Comparison of ENCODE assay signal across 13 cellular contexts in the genomic region with DNA sequence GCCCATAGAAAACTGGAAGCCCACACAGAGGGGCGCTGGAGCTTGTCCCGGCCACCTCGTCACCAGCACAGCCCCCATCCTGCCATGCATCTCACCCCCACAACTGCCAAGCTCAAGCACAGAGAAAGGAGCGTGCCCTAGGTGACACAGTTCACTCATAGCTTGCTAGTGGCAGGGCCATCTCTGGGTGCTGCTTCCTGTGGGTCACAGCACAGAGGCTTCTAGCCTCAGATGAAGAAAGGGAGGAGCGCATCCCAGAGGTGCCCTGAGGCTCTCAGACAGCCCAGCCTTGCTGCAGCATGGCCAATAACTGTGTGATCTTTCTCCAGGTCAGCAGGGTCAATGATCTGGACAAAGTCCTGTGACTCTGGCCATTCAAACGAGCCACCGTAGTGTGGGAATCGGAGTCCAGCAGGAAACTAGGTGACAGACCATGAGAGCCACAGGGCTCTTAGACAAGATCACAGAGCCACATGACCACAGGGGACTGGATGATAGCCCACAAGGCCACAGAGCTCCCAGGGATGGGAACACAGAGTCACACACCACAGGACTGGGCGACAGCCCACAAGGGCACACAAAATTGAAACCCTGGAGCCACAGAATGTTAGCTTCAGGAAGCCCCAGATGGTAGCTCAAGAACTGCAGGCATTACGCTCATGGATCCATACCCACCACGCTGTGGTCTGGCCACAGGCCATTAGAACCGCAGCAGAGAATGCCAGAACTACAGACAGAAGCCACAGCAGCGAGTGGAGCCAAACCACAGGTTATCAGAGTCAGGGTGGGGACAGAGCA. TPM values are rescaled to one million over a fixed set of nuclear protein-coding genes. Genes with fewer than 3 reads are reported as not detected.
DNase-seq lines count a peak whose midpoint lies in the region; ATAC-seq and TF ChIP-seq lines count a peak whose summit lies in the region.
"Had no signal": no experiment of that assay in that cellular context is flagged by ENCODE, and none has a peak within 500 bp of the region (broad histone marks: within the 10 kb centered on the region; RNA-seq: fewer than 3 reads in every experiment).

No MANE protein-coding gene starts in this region.

- TF ChIP-seq CTCF in HL-60 (IDR thresholded peaks at IDR 0.05; ENCODE audit: insufficient read depth, low read length): no peak
- no peak for TF ChIP-seq CTCF in fibroblast of mammary gland (conservative IDR thresholded peaks at IDR 0.05; ENCODE audit: control insufficient read depth, insufficient read depth, low read depth, low read length)
- TF ChIP-seq CTCF in PC-9 (conservative IDR thresholded peaks at IDR 0.05): no peak
- TF ChIP-seq CTCF in prostate gland (IDR thresholded peaks at IDR 0.05): no peak

- H3K36me3 ChIP-seq in SJCRH30 (no peaks in the 10 kb centered on the region), PC-9 (ENCODE audit: low read depth) (no peaks in the 10 kb centered on the region), prostate gland (no peaks in the 10 kb centered on the region)
- H3K36me3 ChIP-seq: esophagus muscularis mucosa, pancreas, thoracic aorta had no signal

- ATAC-seq in stimulated activated naive CD8-positive, alpha-beta T cell treated with anti-CD3 and anti-CD28 coated beads, Interleukin-15, Interleukin-2, amounts not matched to agents 100 U/mL and 50 U/mL, for 24 hours: peak; percentile 33
- ATAC-seq: left cardiac atrium, pancreas had no signal

- no peaks in the 10 kb centered on the region for H3K9me2 ChIP-seq in PC-9 (ENCODE audit: insufficient read depth)

- DNase-seq in HL-60 (ENCODE audit: low read depth in 1 of 2, low spot score in 1 of 2) (peak; percentile 49 to 58), SJCRH30 (peak; percentile 21 to 29), fibroblast of mammary gland (ENCODE audit: low read depth) (peak; percentile 38), GM19240 (ENCODE audit: insufficient read length, low spot score) (no peak), PC-9 (no peak), prostate gland (ENCODE audit: low spot score) (no peak)
- DNase-seq in stimulated activated naive CD8-positive, alpha-beta T cell treated with anti-CD3 and anti-CD28 coated beads, Interleukin-15, Interleukin-2, amounts not matched to agents 100 U/mL and 50 U/mL, for 24 hours: peak; percentile 9
- DNase-seq: activated CD8-positive, alpha-beta memory T cell treated with anti-CD3 and anti-CD28 coated beads, Interleukin-2, amount 50 U/mL, for 4 hours; DMS 273 treated with DMSO at 0.1 percent for 48 hours; left cardiac atrium; pancreas had no signal

- no peaks in the 10 kb centered on the region for H3K79me2 ChIP-seq in PC-9 (ENCODE audit: low read depth)

- H4K20me1 ChIP-seq in PC-9 (ENCODE audit: insufficient read depth): no peaks in the 10 kb centered on the region

- WGBS in prostate gland: 79% methylated on average over 13 of the region's 13 CpGs

- H3K4me2 ChIP-seq in PC-9: no peak overlapping the region

- H3K9me3 ChIP-seq in SJCRH30 (replicated peaks): no peaks in the 10 kb centered on the region
- H3K9me3 ChIP-seq in PC-9 (ENCODE audit: insufficient read depth, low read depth): no peaks in the 10 kb centered on the region
- H3K9me3 ChIP-seq in prostate gland: no peaks in the 10 kb centered on the region
- H3K9me3 ChIP-seq: esophagus muscularis mucosa, pancreas, thoracic aorta had no signal

- H3K27ac ChIP-seq in HL-60 (replicated peaks): no peak overlapping the region
- H3K27ac ChIP-seq in SJCRH30: no peak overlapping the region
- no peak overlapping the region for H3K27ac ChIP-seq in PC-9
- H3K27ac ChIP-seq in prostate gland: no peak overlapping the region
- H3K27ac ChIP-seq: esophagus muscularis mucosa, pancreas, thoracic aorta had no signal

- CTCF ChIA-PET in PC-9 (lab: Charles Lee): interaction anchor here (0.6 kb wide), 1 partner anchor 362 kb away, joined by 6 read pairs; no protein-coding TSS in a partner anchor

- H3K4me3 ChIP-seq in HL-60 (replicated peaks; ENCODE audit: insufficient read depth, low read length): no peak overlapping the region
- H3K4me3 ChIP-seq in SJCRH30: no peak overlapping the region
- H3K4me3 ChIP-seq in fibroblast of mammary gland (ENCODE audit: control insufficient read depth, low read depth, low read length): no peak overlapping the region
- H3K4me3 ChIP-seq in PC-9: no peak overlapping the region
- no peak overlapping the region for H3K4me3 ChIP-seq in prostate gland
- H3K4me3 ChIP-seq: esophagus muscularis mucosa, pancreas, thoracic aorta had no signal

- no TSS peak for BruUV-seq in PC-9 (replicated peaks; lab: Mats Ljungman, UMichigan)

- H3K4me1 ChIP-seq in SJCRH30 (no peaks in the 10 kb centered on the region), PC-9 (replicated peaks; ENCODE audit: insufficient read depth) (no peaks in the 10 kb centered on the region), prostate gland (replicated peaks) (no peaks in the 10 kb centered on the region)
- H3K4me1 ChIP-seq: esophagus muscularis mucosa, pancreas had no signal

- H3K27me3 ChIP-seq in HL-60 (ENCODE audit: insufficient read depth, poor library complexity, severe bottlenecking) (peaks cover 15% of the 10 kb centered on the region), SJCRH30 (peaks cover 39% of the 10 kb centered on the region), PC-9 (ENCODE audit: insufficient read depth, low read depth) (peaks cover 71% of the 10 kb centered on the region), prostate gland (replicated peaks; ENCODE audit: insufficient read depth) (no peaks in the 10 kb centered on the region)
- H3K27me3 ChIP-seq: pancreas had no signal

- TF ChIP-seq POLR2A in prostate gland (IDR thresholded peaks at IDR 0.05): no peak

- intact Hi-C loops in PC-9 (cut with micrococcal nuclease; ENCODE audit: unreplicated experiment): no loop called here
- intact Hi-C loops in prostate gland (cut with DNase I): no loop called here

- no peak overlapping the region for H2AFZ ChIP-seq in PC-9

- POLR2A ChIA-PET in PC-9 (lab: Charles Lee; ENCODE audit: unreplicated experiment): no interaction called here

- H3F3A ChIP-seq in PC-9 (ENCODE audit: insufficient read depth, low read depth): no peaks in the 10 kb centered on the region

RNA-seq across cellular contexts. Expression of a gene that starts 25.8 kb away (rescaled TPM):
- total RNA-seq in SJCRH30 (2014; rRNA removed; shearing (Covaris generic)): 0.57 and 0.96 TPM in 2 replicates
- total RNA-seq in PC-9 (2021) (not detected in 2 replicates), prostate gland (under 1 TPM; 0.27 to 0.62 TPM)

Comparison
In these comparisons a context has a peak if more than half of its experiments do, and no peak if none do; other contexts are left out.
1. DNase-seq: peak in HL-60 (2 of 2), SJCRH30 (2 of 2), fibroblast of mammary gland (single experiment) and stimulated activated naive CD8-positive, alpha-beta T cell treated with anti-CD3 and anti-CD28 coated beads, Interleukin-15, Interleukin-2, amounts not matched to agents 100 U/mL and 50 U/mL, for 24 hours (single experiment); none in GM19240 (single experiment), PC-9 (0 of 2) and prostate gland (single experiment).